ENCODE assay signal across 8 cellular contexts in genomic region chr15:56732881-56733130, GRCh38. TPM values are rescaled to one million over a fixed set of nuclear protein-coding genes. Genes with fewer than 3 reads are reported as not detected.
DNase-seq lines count a peak whose midpoint lies in the region; ATAC-seq and TF ChIP-seq lines count a peak whose summit lies in the region.

No MANE protein-coding gene starts in this region.

- H3K27ac ChIP-seq in ascending aorta (peak overlapping the region; percentile 95 to 96), transverse colon (peak overlapping the region; percentile 96 to 99 (median 98))

- no peaks in the 10 kb centered on the region for H3K9me3 ChIP-seq in ascending aorta
- no peaks in the 10 kb centered on the region for H3K9me3 ChIP-seq in transverse colon

- ATAC-seq in HG03025 (IDR thresholded peaks at IDR 0.05; ENCODE audit: low FRiP score, unreplicated experiment) (peak; percentile 13), GM18873 (IDR thresholded peaks at IDR 0.05; ENCODE audit: low FRiP score, unreplicated experiment) (no peak), HG03521 (IDR thresholded peaks at IDR 0.05; ENCODE audit: unreplicated experiment) (no peak)

- 0% methylated on average over 7 to 8 of the region's 8 CpGs for WGBS in lower leg skin, 2 donors
- WGBS in transverse colon (ENCODE audit: low coverage in 1 of 2), 2 donors = 0% methylated on average over 8 of the region's 8 CpGs; no CpG with 5 or more reads in 1 of the 2 donors

- H3K27me3 ChIP-seq in ascending aorta (no peaks in the 10 kb centered on the region), transverse colon (no peaks in the 10 kb centered on the region)

- H3K4me1 ChIP-seq in ascending aorta (peaks cover 7 to 31% of the 10 kb centered on the region in 2 donors), transverse colon (peaks cover 0 to 64% (median 30%) of the 10 kb centered on the region in 4 donors)

- no peak for TF ChIP-seq CTCF in AG09309 (IDR thresholded peaks at IDR 0.05; ENCODE audit: control insufficient read depth, insufficient read depth, low read depth, low read length, missing control alignments)
- TF ChIP-seq CTCF in ascending aorta (IDR thresholded peaks at IDR 0.05) = no peak
- no peak for TF ChIP-seq CTCF in lower leg skin (IDR thresholded peaks at IDR 0.05)
- TF ChIP-seq CTCF in transverse colon (IDR thresholded peaks at IDR 0.05) = no peak

- DNase-seq in AG09309 (ENCODE audit: low read depth) (no peak), ascending aorta (ENCODE audit: low spot score in 2 of 2) (no peak), lower leg skin (ENCODE audit: low spot score in 2 of 2) (peak in 1 of 2 donors; percentile 66), transverse colon (no peak)
- no peak for DNase-seq in activated CD8-positive, alpha-beta memory T cell treated with anti-CD3 and anti-CD28 coated beads, Interleukin-2, amount 50 U/mL, for 4 hours

- H3K4me3 ChIP-seq in AG09309 (ENCODE audit: control insufficient read depth, low read depth, low read length) (peak overlapping the region; percentile 79), ascending aorta (peak overlapping the region; percentile 78 to 94), lower leg skin (ENCODE audit: low read depth, poor library complexity, severe bottlenecking) (peak overlapping the region; percentile 34), transverse colon (peak overlapping the region; percentile 41 to 98 (median 76))

- TF ChIP-seq POLR2A in lower leg skin (IDR thresholded peaks at IDR 0.05) = no peak
- TF ChIP-seq POLR2A in transverse colon (IDR thresholded peaks at IDR 0.05) = no peak

- in situ Hi-C loops in transverse colon (cut with MboI; ENCODE audit: low pct_ligation_motif_present in 1 of 4, low pct_unique_long_range_greater_than_20kb in 1 of 4, low sequenced_read_pairs in 3 of 4) = no loop called here

- TF ChIP-seq EP300 in transverse colon (IDR thresholded peaks at IDR 0.05; ENCODE audit: low read depth) = no peak

- no peaks in the 10 kb centered on the region for H3K36me3 ChIP-seq in ascending aorta
- H3K36me3 ChIP-seq in transverse colon = no peaks in the 10 kb centered on the region

- intact Hi-C loops in ascending aorta (cut with DNase I) (loop anchor here (1.0 to 5.0 kb wide), 3 partner anchors 59 to 185 kb away; partner anchors contain the start of gene TCF12), lower leg skin (cut with DNase I; ENCODE audit: low total_unique reads) (no loop called here), transverse colon (cut with DNase I; ENCODE audit: low total_unique reads) (no loop called here)

RNA-seq across cellular contexts. Expression of gene ZNF280D, which starts 0.5 kb away (rescaled TPM):
- total RNA-seq in ascending aorta = 20.5 TPM
- 10 to 100 TPM; 22.8 to 30.8 (median 25.9) TPM for total RNA-seq in lower leg skin
- 10 to 100 TPM; 22.4 to 79.2 (median 43.3) TPM for total RNA-seq in transverse colon

Comparison
In these comparisons a context has a peak if more than half of its experiments do, and no peak if none do; other contexts are left out.
1. H3K4me3 ChIP-seq: peak in every context shown above with its lines; median percentile 86 in ascending aorta; 79 in AG09309; 76 in transverse colon; 34 in lower leg skin.